8 cellular contexts compared by ENCODE assay signal in genomic region chr1:9687120-9687875, GRCh38. TPM values are rescaled to one million over a fixed set of nuclear protein-coding genes. Genes with fewer than 3 reads are reported as not detected.
DNase-seq lines count a peak whose midpoint lies in the region; ATAC-seq, FAIRE-seq and TF ChIP-seq lines count a peak whose summit lies in the region.

No MANE protein-coding gene starts in this region.

- peak; percentile 39 to 40 for ATAC-seq in naive B cell (ENCODE audit: low read depth in 2 of 2)
- ATAC-seq in stimulated activated naive CD8-positive, alpha-beta T cell treated with anti-CD3 and anti-CD28 coated beads, Interleukin-15, Interleukin-2, amounts not matched to agents 100 U/mL and 50 U/mL, for 24 hours: peak; percentile 66
- no peak for ATAC-seq in GM19035 (IDR thresholded peaks at IDR 0.05; ENCODE audit: unreplicated experiment)

- no peaks in the 10 kb centered on the region for H3K27me3 Mint-ChIP-seq in naive B cell

- H3K36me3 Mint-ChIP-seq in naive B cell: peaks cover 0 to 7% of the 10 kb centered on the region in 2 donors

- peaks cover 43 to 84% (median 77%) of the 10 kb centered on the region in 3 donors for H3K4me1 Mint-ChIP-seq in naive B cell

- peak; percentile 62 for DNase-seq in D721Med (ENCODE audit: insufficient read length, low spot score)
- peak; percentile 55 for DNase-seq in H54 (ENCODE audit: insufficient read length, low spot score)
- DNase-seq in NCI-H345 treated with DMSO at 0.1 percent for 48 hours (lab: John Stamatoyannopoulos, UW; ENCODE audit: unreplicated experiment): peak; percentile 36
- DNase-seq in activated CD8-positive, alpha-beta memory T cell treated with anti-CD3 and anti-CD28 coated beads for 48 hours (ENCODE audit: low read depth in 2 of 3, low spot score in 2 of 3): peak; percentile 55 to 75 (median 57)
- no peak for DNase-seq in epithelial cell of prostate (ENCODE audit: low read depth, low spot score)
- DNase-seq in naive B cell: peak; percentile 44
- peak; percentile 88 for DNase-seq in stimulated activated naive CD8-positive, alpha-beta T cell treated with anti-CD3 and anti-CD28 coated beads, Interleukin-15, Interleukin-2, amounts not matched to agents 100 U/mL and 50 U/mL, for 24 hours

- no peak for TF ChIP-seq CTCF in D721Med (IDR thresholded peaks at IDR 0.05; ENCODE audit: insufficient read depth, missing control alignments)

- H3K9me3 Mint-ChIP-seq in naive B cell: no peaks in the 10 kb centered on the region

- H3K27ac Mint-ChIP-seq in naive B cell: peak overlapping the region; percentile 59 to 95 (median 74)

- TF ChIP-seq POLR2A in H54 (IDR thresholded peaks at IDR 0.05; ENCODE audit: low read depth, low read length): no peak

- peak overlapping the region; percentile 78 to 88 (median 82) for H3K4me3 Mint-ChIP-seq in naive B cell

- FAIRE-seq in D721Med (lab: Jason Lieb, UNC) (no peak), H54 (lab: Jason Lieb, UNC) (no peak)

- peak overlapping the region; percentile 61 for H3K27ac ChIP-seq in epithelial cell of prostate

RNA-seq across cellular contexts. Expression of gene PIK3CD, which starts 35.8 kb away (rescaled TPM):
- polyA plus RNA-seq in naive B cell (ENCODE audit: low read depth in 6 of 6): 100 to 1,000 TPM in 1 of 6 donors, 10 to 100 TPM in 5; 29.6 to 105 (median 58.0) TPM
